11 cellular contexts compared by ENCODE assay signal in the genomic region with DNA sequence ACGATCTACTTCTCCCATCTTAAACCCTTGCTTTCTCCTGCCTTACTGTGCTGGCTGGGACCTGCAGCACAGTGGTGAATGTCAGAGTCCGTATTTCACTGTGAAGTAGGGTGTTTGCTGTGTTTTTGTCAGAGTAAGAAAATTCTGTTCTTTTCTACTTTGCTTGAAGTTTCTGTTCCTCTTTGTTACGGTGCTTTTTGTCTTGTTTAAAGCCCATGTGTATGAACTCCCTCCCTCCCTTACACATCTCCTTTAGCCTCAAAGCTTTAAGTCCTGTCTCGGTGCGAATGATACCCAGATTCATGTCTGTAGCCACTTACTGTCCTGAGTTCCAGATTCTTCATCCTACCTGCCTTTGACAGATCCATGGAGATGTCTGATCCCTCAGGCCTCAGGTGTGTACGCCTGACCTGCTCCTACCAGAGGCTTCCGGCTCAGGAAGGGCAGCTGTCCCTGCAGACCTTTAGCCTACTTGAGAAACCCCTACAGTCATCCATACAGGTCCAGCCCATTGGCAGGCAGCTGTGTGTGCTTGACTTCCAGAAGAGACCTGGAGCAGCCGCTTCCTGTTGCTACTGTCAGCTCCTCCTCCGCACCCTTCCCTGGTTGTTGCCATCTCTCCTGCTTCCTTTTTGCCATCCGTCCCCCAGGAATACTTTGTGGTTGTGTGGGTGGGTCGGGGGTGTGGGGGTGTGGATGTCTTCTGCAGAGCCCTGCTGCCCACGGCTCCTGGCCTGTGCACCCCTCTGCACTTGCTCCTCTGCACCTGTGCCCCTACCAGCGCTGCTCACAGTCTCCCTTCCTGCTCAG.
A peak's percentile ranks its signal among the peaks of the same experiment; 100 is the strongest.
DNase-seq lines count a peak whose midpoint lies in the region; ATAC-seq, FAIRE-seq and TF ChIP-seq lines count a peak whose summit lies in the region.
"Had no signal": no experiment of that assay in that cellular context is flagged by ENCODE, and none has a peak within 500 bp of the region (broad histone marks: within the 10 kb centered on the region; RNA-seq: fewer than 3 reads in every experiment).

No MANE protein-coding gene starts in this region.

- DNase-seq in medulla oblongata (ENCODE audit: extremely low spot score) (peak; percentile 29), activated gamma-delta T cell treated with Interleukin-2 at 50 U/mL for 16 hours (no peak), AG08396 (ENCODE audit: low spot score) (no peak), kidney (no peak), tibial artery (no peak)

- H3K27ac ChIP-seq in kidney (ENCODE audit: low read depth in 2 of 2, low read length in 2 of 2): no peak overlapping the region
- H3K27ac ChIP-seq in tibial artery: no peak overlapping the region
- H3K27ac ChIP-seq: SJSA1 had no signal

- no peaks in the 10 kb centered on the region for H3K27me3 ChIP-seq in tibial artery
- H3K27me3 ChIP-seq: adrenal gland, SJSA1 had no signal

- FAIRE-seq in kidney (lab: Jason Lieb, UNC): no peak
- FAIRE-seq: H1 had no signal

- H3K4me3 ChIP-seq in kidney (ENCODE audit: low read length in 2 of 2): no peak overlapping the region
- H3K4me3 ChIP-seq in tibial artery: no peak overlapping the region
- H3K4me3 ChIP-seq: adrenal gland, SJSA1 had no signal

- intact Hi-C loops in kidney (cut with DNase I): no loop called here
- intact Hi-C loops in tibial artery (cut with DNase I; ENCODE audit: low total_unique reads): no loop called here

- ATAC-seq in GM18861 (IDR thresholded peaks at IDR 0.05; ENCODE audit: unreplicated experiment) (peak; percentile 83), GM21576 (IDR thresholded peaks at IDR 0.05; ENCODE audit: unreplicated experiment) (peak; percentile 82), HG03469 (IDR thresholded peaks at IDR 0.05; ENCODE audit: unreplicated experiment) (peak; percentile 77)

- H3K9me3 ChIP-seq in kidney (ENCODE audit: control insufficient read depth in 1 of 2, low read length in 2 of 2): no peaks in the 10 kb centered on the region
- H3K9me3 ChIP-seq in tibial artery: no peaks in the 10 kb centered on the region
- H3K9me3 ChIP-seq: adrenal gland, SJSA1 had no signal

- H3K36me3 ChIP-seq in kidney (ENCODE audit: control insufficient read depth in 1 of 2, insufficient read depth in 2 of 2, low read length in 2 of 2) (peaks cover 32 to 40% of the 10 kb centered on the region in 2 donors), tibial artery (peaks cover 53 to 99% (median 72%) of the 10 kb centered on the region in 3 donors)

- H3K4me1 ChIP-seq in kidney (ENCODE audit: control insufficient read depth in 1 of 2, insufficient read depth in 1 of 2, low read depth in 1 of 2, low read length in 2 of 2) (no peaks in the 10 kb centered on the region), tibial artery (no peaks in the 10 kb centered on the region)
- H3K4me1 ChIP-seq: SJSA1 had no signal

- H3K9ac ChIP-seq in kidney (ENCODE audit: low read length in 2 of 2): no peak overlapping the region

- no peak for TF ChIP-seq CTCF in kidney (IDR thresholded peaks at IDR 0.05; ENCODE audit: borderline replicate concordance, extremely low read depth, insufficient read depth)
- TF ChIP-seq CTCF in tibial artery (IDR thresholded peaks at IDR 0.05): no peak
